Comparison of ENCODE assay signal across 1 cellular context in the genomic region with DNA sequence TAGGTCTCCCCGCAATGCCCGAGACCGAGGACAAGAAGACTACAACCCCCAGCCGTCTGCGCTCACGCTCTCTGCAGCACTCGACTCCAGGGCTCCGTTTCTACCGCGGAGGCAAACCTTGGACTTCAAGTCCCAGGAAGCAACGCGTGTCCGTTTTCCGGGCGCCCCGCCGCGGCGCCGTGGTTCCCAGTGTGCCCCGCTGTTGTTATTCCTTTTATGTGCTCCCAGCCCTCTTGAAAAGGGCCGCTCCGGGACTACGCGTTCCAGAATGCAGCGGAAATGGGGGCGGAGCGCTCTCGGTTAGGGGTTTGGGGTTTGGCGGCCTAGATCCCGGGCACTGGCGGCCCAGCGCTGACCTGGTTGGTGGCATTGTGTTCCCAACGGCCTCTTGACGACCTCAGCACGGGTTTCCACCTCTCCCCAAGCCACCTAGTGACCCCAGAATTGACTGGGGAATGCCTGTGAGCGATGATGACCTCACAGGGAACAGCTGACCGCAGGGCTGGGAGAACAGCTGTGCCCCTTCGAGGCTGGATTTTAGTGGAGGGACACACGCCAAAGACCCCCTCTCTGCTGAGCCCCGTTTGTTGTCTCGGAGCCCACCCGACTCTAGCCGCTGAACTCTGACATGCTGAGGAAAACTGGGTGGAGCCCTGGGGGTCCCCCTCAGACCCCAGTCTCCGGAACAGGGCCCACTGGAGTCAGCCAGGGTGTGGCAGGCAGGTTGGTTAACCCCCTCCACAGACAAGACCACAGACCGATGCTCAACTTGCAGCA.
TF ChIP-seq lines count a peak whose summit lies in the region.

No MANE protein-coding gene starts in this region.

TF ChIP-seq in HepG2, 621 proteins besides CTCF, POLR2A, EP300 and RAD21 (continued from another document and continues in another):
- TF ChIP-seq, protein P1, sequence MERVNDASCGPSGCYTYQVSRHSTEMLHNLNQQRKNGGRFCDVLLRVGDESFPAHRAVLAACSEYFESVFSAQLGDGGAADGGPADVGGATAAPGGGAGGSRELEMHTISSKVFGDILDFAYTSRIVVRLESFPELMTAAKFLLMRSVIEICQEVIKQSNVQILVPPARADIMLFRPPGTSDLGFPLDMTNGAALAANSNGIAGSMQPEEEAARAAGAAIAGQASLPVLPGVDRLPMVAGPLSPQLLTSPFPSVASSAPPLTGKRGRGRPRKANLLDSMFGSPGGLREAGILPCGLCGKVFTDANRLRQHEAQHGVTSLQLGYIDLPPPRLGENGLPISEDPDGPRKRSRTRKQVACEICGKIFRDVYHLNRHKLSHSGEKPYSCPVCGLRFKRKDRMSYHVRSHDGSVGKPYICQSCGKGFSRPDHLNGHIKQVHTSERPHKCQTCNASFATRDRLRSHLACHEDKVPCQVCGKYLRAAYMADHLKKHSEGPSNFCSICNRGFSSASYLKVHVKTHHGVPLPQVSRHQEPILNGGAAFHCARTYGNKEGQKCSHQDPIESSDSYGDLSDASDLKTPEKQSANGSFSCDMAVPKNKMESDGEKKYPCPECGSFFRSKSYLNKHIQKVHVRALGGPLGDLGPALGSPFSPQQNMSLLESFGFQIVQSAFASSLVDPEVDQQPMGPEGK (CRISPR knock-in tag; IDR thresholded peaks at IDR 0.05), result peak; percentile 73
- TF ChIP-seq DNMT1 (CRISPR knock-in tag; IDR thresholded peaks at IDR 0.05), result no peak
- TF ChIP-seq LCORL (IDR thresholded peaks at IDR 0.05), result no peak
- peak; percentile 68 for TF ChIP-seq LCORL (CRISPR knock-in tag; IDR thresholded peaks at IDR 0.05)
- TF ChIP-seq SKI (IDR thresholded peaks at IDR 0.05; ENCODE audit: partially characterized antibody), result peak; percentile 36
- peak; percentile 41; the same call in 1 of the 2 replicates for TF ChIP-seq ELF4 (CRISPR knock-in tag; IDR thresholded peaks at IDR 0.05; ENCODE audit: borderline replicate concordance)
- TF ChIP-seq ZNF335 (CRISPR knock-in tag; IDR thresholded peaks at IDR 0.05), result peak; percentile 81; the same call in 1 of the 2 replicates
- no peak for TF ChIP-seq ZSCAN25 (CRISPR knock-in tag; IDR thresholded peaks at IDR 0.05)
- no peak for TF ChIP-seq PAX8 (CRISPR knock-in tag; IDR thresholded peaks at IDR 0.05; ENCODE audit: borderline replicate concordance)
- no peak for TF ChIP-seq ZNF549 (CRISPR knock-in tag; IDR thresholded peaks at IDR 0.05)
- TF ChIP-seq SRSF4 (IDR thresholded peaks at IDR 0.05; ENCODE audit: low read depth, low read length, poor library complexity, severe bottlenecking), result no peak
- TF ChIP-seq, protein P2, sequence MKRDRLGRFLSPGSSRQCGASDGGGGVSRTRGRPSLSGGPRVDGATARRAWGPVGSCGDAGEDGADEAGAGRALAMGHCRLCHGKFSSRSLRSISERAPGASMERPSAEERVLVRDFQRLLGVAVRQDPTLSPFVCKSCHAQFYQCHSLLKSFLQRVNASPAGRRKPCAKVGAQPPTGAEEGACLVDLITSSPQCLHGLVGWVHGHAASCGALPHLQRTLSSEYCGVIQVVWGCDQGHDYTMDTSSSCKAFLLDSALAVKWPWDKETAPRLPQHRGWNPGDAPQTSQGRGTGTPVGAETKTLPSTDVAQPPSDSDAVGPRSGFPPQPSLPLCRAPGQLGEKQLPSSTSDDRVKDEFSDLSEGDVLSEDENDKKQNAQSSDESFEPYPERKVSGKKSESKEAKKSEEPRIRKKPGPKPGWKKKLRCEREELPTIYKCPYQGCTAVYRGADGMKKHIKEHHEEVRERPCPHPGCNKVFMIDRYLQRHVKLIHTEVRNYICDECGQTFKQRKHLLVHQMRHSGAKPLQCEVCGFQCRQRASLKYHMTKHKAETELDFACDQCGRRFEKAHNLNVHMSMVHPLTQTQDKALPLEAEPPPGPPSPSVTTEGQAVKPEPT (CRISPR knock-in tag; IDR thresholded peaks at IDR 0.05; ENCODE audit: low read depth), result no peak
- TF ChIP-seq ZSCAN21 (CRISPR knock-in tag; IDR thresholded peaks at IDR 0.05; ENCODE audit: borderline replicate concordance), result no peak
- TF ChIP-seq ZNF512 (CRISPR knock-in tag; IDR thresholded peaks at IDR 0.05), result no peak
- peak; percentile 34; the same call in 1 of the 2 replicates for TF ChIP-seq ZNF614 (CRISPR knock-in tag; IDR thresholded peaks at IDR 0.05; ENCODE audit: borderline replicate concordance)
- TF ChIP-seq STAT6 (CRISPR knock-in tag; IDR thresholded peaks at IDR 0.05; ENCODE audit: borderline replicate concordance), result peak; percentile 82; the same call in 1 of the 2 replicates
- peak; percentile 90 for TF ChIP-seq NR2C2 (CRISPR knock-in tag; IDR thresholded peaks at IDR 0.05; ENCODE audit: borderline replicate concordance)
- no peak for TF ChIP-seq THRA (CRISPR knock-in tag; IDR thresholded peaks at IDR 0.05; ENCODE audit: borderline replicate concordance)
- TF ChIP-seq ONECUT2 (CRISPR knock-in tag; IDR thresholded peaks at IDR 0.05), result no peak
- TF ChIP-seq KDM5B (CRISPR knock-in tag; IDR thresholded peaks at IDR 0.05; ENCODE audit: borderline replicate concordance), result no peak; the same call in 1 of the 2 replicates
- TF ChIP-seq HIVEP1 (CRISPR knock-in tag; IDR thresholded peaks at IDR 0.05), result peak; percentile 69
- TF ChIP-seq ZNF333 (CRISPR knock-in tag; IDR thresholded peaks at IDR 0.05; ENCODE audit: borderline replicate concordance), result no peak
- peak; percentile 86 for TF ChIP-seq ARNT2 (CRISPR knock-in tag; IDR thresholded peaks at IDR 0.05; ENCODE audit: low read depth)
- TF ChIP-seq ZNF138 (CRISPR knock-in tag; IDR thresholded peaks at IDR 0.05; ENCODE audit: low read depth), result no peak
- TF ChIP-seq, protein P3, sequence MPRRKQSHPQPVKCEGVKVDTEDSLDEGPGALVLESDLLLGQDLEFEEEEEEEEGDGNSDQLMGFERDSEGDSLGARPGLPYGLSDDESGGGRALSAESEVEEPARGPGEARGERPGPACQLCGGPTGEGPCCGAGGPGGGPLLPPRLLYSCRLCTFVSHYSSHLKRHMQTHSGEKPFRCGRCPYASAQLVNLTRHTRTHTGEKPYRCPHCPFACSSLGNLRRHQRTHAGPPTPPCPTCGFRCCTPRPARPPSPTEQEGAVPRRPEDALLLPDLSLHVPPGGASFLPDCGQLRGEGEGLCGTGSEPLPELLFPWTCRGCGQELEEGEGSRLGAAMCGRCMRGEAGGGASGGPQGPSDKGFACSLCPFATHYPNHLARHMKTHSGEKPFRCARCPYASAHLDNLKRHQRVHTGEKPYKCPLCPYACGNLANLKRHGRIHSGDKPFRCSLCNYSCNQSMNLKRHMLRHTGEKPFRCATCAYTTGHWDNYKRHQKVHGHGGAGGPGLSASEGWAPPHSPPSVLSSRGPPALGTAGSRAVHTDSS (CRISPR knock-in tag; conservative IDR thresholded peaks at IDR 0.05), result 0 out of 2 replicates have a peak, but pooled peaks have one; percentile 39
- TF ChIP-seq SAP130 (CRISPR knock-in tag; IDR thresholded peaks at IDR 0.05; ENCODE audit: low read depth), result peak; percentile 91
- TF ChIP-seq JUNB (CRISPR knock-in tag; IDR thresholded peaks at IDR 0.05; ENCODE audit: borderline replicate concordance), result no peak
- no peak for TF ChIP-seq ZNF354B (CRISPR knock-in tag; IDR thresholded peaks at IDR 0.05)
- no peak for TF ChIP-seq EED (CRISPR knock-in tag; IDR thresholded peaks at IDR 0.05)
- no peak for TF ChIP-seq E2F5 (CRISPR knock-in tag; conservative IDR thresholded peaks at IDR 0.05)
- no peak for TF ChIP-seq ZBTB3 (CRISPR knock-in tag; IDR thresholded peaks at IDR 0.05; ENCODE audit: borderline replicate concordance, low read depth)
- TF ChIP-seq, protein P4, sequence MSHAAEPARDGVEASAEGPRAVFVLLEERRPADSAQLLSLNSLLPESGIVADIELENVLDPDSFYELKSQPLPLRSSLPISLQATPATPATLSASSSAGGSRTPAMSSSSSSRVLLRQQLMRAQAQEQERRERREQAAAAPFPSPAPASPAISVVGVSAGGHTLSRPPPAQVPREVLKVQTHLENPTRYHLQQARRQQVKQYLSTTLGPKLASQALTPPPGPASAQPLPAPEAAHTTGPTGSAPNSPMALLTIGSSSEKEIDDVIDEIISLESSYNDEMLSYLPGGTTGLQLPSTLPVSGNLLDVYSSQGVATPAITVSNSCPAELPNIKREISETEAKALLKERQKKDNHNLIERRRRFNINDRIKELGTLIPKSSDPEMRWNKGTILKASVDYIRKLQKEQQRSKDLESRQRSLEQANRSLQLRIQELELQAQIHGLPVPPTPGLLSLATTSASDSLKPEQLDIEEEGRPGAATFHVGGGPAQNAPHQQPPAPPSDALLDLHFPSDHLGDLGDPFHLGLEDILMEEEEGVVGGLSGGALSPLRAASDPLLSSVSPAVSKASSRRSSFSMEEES (CRISPR knock-in tag; IDR thresholded peaks at IDR 0.05), result no peak; the same call in 1 of the 2 replicates
- no peak for TF ChIP-seq ZNF207 (IDR thresholded peaks at IDR 0.05; ENCODE audit: borderline replicate concordance)
- no peak for TF ChIP-seq ZSCAN12 (CRISPR knock-in tag; IDR thresholded peaks at IDR 0.05)
- no peak for TF ChIP-seq ZNF34 (CRISPR knock-in tag; IDR thresholded peaks at IDR 0.05; ENCODE audit: borderline replicate concordance)
- peak; percentile 5 for TF ChIP-seq TEAD3 (CRISPR knock-in tag; optimal IDR thresholded peaks at IDR 0.05; ENCODE audit: borderline replicate concordance)
- peak; percentile 76 for TF ChIP-seq GATAD1 (CRISPR knock-in tag; IDR thresholded peaks at IDR 0.05)
- peak; percentile 84 for TF ChIP-seq ATF1 (CRISPR knock-in tag; IDR thresholded peaks at IDR 0.05)
- TF ChIP-seq, protein P5, sequence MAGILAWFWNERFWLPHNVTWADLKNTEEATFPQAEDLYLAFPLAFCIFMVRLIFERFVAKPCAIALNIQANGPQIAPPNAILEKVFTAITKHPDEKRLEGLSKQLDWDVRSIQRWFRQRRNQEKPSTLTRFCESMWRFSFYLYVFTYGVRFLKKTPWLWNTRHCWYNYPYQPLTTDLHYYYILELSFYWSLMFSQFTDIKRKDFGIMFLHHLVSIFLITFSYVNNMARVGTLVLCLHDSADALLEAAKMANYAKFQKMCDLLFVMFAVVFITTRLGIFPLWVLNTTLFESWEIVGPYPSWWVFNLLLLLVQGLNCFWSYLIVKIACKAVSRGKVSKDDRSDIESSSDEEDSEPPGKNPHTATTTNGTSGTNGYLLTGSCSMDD (CRISPR knock-in tag; IDR thresholded peaks at IDR 0.05), result no peak
- no peak for TF ChIP-seq ZNF33B (CRISPR knock-in tag; IDR thresholded peaks at IDR 0.05)
- TF ChIP-seq ZNF589 (CRISPR knock-in tag; conservative IDR thresholded peaks at IDR 0.05), result peak; percentile 61; the same call in 1 of the 2 replicates
- peak; percentile 5 for TF ChIP-seq HNRNPK (IDR thresholded peaks at IDR 0.05; ENCODE audit: low read depth, low read length, poor library complexity, severe bottlenecking)
- no peak for TF ChIP-seq ZNF557 (CRISPR knock-in tag; IDR thresholded peaks at IDR 0.05)
- peak; percentile 37; the same call in 1 of the 2 replicates for TF ChIP-seq ATF3 (CRISPR knock-in tag; IDR thresholded peaks at IDR 0.05)
